21 cellular contexts compared by ENCODE assay signal in the genomic region with DNA sequence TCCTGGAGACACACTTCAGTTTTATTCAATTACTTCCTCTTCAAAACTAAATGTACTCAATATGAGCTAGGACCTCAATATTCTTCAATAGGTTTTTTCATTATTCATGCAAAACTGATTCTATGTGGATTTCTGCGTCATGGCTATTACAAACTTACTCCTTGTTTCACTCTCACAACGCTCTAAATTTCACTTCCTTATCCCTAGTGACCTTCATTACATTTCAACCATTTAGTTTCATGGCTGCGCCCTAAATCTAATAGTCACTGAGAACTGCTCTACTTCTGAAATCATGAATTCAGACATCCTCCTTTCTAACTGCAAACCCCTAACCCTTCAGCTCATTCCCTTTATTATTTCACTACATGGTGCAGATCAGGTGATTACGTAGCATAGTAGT.
"Had no signal": no experiment of that assay in that cellular context is flagged by ENCODE, and none has a peak within 500 bp of the region (broad histone marks: within the 10 kb centered on the region; RNA-seq: fewer than 3 reads in every experiment).

No MANE protein-coding gene starts in this region.

- H3K4me1 ChIP-seq: heart left ventricle, thyroid gland, uterus had no signal

- H3K4me1 Mint-ChIP-seq: activated CD8-positive, alpha-beta memory T cell treated with anti-CD3 and anti-CD28 coated beads, Interleukin-2, amount 10 ng/mL, durations not matched to agents 7 days and 5 days; brain; central memory CD8-positive, alpha-beta T cell; naive thymus-derived CD8-positive, alpha-beta T cell had no signal

- H3K27me3 ChIP-seq: heart left ventricle, neutrophil, thyroid gland, uterus had no signal

- DNase-seq: activated CD4-positive, alpha-beta T cell treated with anti-CD3 and anti-CD28 coated beads for 1 hour; activated CD4-positive, alpha-beta T cell treated with anti-CD3 and anti-CD28 coated beads, Interleukin-2, amount 50 U/mL, for 48 hours; activated CD8-positive, alpha-beta memory T cell treated with anti-CD3 and anti-CD28 coated beads, Interleukin-2, amount 10 ng/mL, durations not matched to agents 7 days and 5 days; activated effector memory CD4-positive, alpha-beta T cell treated with Interleukin-2 at 50 U/mL for 16 hours; activated T-cell treated with anti-CD3 and anti-CD28 coated beads, Interleukin-2, amount 50 U/mL, for 24 hours; amygdala; effector memory CD4-positive, alpha-beta T cell; heart left ventricle; mucosa of descending colon; naive thymus-derived CD8-positive, alpha-beta T cell; retina; stimulated activated CD4-positive, alpha-beta T cell treated with anti-CD3 and anti-CD28 coated beads, Interleukin-15, amount 100 ng/mL, for 24 hours; stimulated activated CD4-positive, alpha-beta T cell treated with anti-CD3 and anti-CD28 coated beads, Interleukin-4, amount 100 ng/mL, for 4 hours; thyroid gland; uterus had no signal

- H3K27ac ChIP-seq: heart left ventricle, neutrophil, thyroid gland, uterus had no signal

- H3K36me3 ChIP-seq: heart left ventricle, neutrophil, thyroid gland, uterus had no signal

- H3K4me3 ChIP-seq: heart left ventricle, mucosa of descending colon, thyroid gland, uterus had no signal

- FAIRE-seq: frontal cortex, islet of Langerhans had no signal

- H3K9me3 Mint-ChIP-seq: central memory CD8-positive, alpha-beta T cell had no signal

- H3K27me3 Mint-ChIP-seq: activated CD8-positive, alpha-beta memory T cell treated with anti-CD3 and anti-CD28 coated beads, Interleukin-2, amount 10 ng/mL, durations not matched to agents 7 days and 5 days; activated naive CD8-positive, alpha-beta T cell; activated T-cell treated with anti-CD3 and anti-CD28 coated beads, Interleukin-2, amount 50 U/mL, for 24 hours; central memory CD8-positive, alpha-beta T cell had no signal

- H3K9me3 ChIP-seq: neutrophil, thyroid gland, uterus had no signal

- H3K4me3 Mint-ChIP-seq: activated CD8-positive, alpha-beta memory T cell treated with anti-CD3 and anti-CD28 coated beads, Interleukin-2, amount 10 ng/mL, durations not matched to agents 7 days and 5 days; activated naive CD8-positive, alpha-beta T cell; activated T-cell treated with anti-CD3 and anti-CD28 coated beads, Interleukin-2, amount 50 U/mL, for 24 hours; brain; central memory CD8-positive, alpha-beta T cell; naive thymus-derived CD8-positive, alpha-beta T cell had no signal

- H3K27ac Mint-ChIP-seq: activated CD8-positive, alpha-beta memory T cell treated with anti-CD3 and anti-CD28 coated beads, Interleukin-2, amount 10 ng/mL, durations not matched to agents 7 days and 5 days; activated naive CD8-positive, alpha-beta T cell; activated T-cell treated with anti-CD3 and anti-CD28 coated beads, Interleukin-2, amount 50 U/mL, for 24 hours; brain; naive thymus-derived CD8-positive, alpha-beta T cell had no signal

- ATAC-seq: activated CD8-positive, alpha-beta memory T cell treated with anti-CD3 and anti-CD28 coated beads, Interleukin-2, amount 10 ng/mL, durations not matched to agents 7 days and 5 days; heart left ventricle; mucosa of descending colon; naive thymus-derived CD8-positive, alpha-beta T cell had no signal

- H3K36me3 Mint-ChIP-seq: activated CD8-positive, alpha-beta memory T cell treated with anti-CD3 and anti-CD28 coated beads, Interleukin-2, amount 10 ng/mL, durations not matched to agents 7 days and 5 days; activated naive CD8-positive, alpha-beta T cell; brain had no signal
